33 cellular contexts compared by ENCODE assay signal in the genomic region with DNA sequence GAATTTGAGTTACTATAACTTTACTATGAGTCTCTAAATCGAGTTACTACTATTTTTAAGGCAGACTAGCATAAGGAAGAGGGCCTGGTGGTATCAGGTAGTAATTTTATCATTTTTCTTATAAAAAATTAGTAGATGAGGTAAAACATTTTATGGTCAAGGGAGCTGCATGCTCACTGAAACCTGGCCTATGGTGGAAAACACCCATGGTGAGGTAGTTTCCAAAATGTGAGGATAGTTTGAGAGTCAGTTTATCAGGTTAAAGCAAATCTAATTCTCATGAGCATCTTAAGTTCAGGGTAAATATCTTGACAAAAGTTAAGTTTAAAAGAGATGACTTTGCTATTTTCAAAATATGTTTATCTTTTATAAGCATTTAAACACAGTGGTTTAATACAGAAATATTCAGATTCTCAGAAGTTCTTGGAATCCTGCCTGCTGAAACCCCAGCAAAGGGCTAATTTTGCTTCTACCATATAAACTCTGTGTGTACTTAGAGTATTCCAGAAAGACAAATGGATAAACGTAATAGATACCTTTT. TPM values are rescaled to one million over a fixed set of nuclear protein-coding genes. Genes with fewer than 3 reads are reported as not detected.
"Had no signal": no experiment of that assay in that cellular context is flagged by ENCODE, and none has a peak within 500 bp of the region (broad histone marks: within the 10 kb centered on the region; RNA-seq: fewer than 3 reads in every experiment).

No MANE protein-coding gene starts in this region.

- H3K36me3 Mint-ChIP-seq: naive thymus-derived CD8-positive, alpha-beta T cell had no signal

- FAIRE-seq: islet of Langerhans had no signal

- H3K27ac ChIP-seq: esophagus squamous epithelium, heart right ventricle, left ventricle myocardium inferior, lower lobe of right lung, ovary, psoas muscle, skin epidermis, spleen, suprapubic skin, vagina had no signal

- H3K4me1 ChIP-seq: esophagus squamous epithelium, heart right ventricle, left ventricle myocardium inferior, lower lobe of right lung, psoas muscle, spleen, suprapubic skin, vagina had no signal

- H3K27ac Mint-ChIP-seq: effector memory CD8-positive, alpha-beta T cell; naive thymus-derived CD8-positive, alpha-beta T cell; nephron progenitor cell; stimulated activated naive CD8-positive, alpha-beta T cell treated with anti-CD3 and anti-CD28 coated beads, Interleukin-15, amount 100 ng/mL, for 72 hours had no signal

- H3K9me3 ChIP-seq: esophagus squamous epithelium, heart right ventricle, left ventricle myocardium inferior, lower lobe of right lung, ovary, psoas muscle, spleen, suprapubic skin, vagina had no signal

- H3K36me3 ChIP-seq: esophagus squamous epithelium, heart right ventricle, left ventricle myocardium inferior, lower lobe of right lung, ovary, spleen, suprapubic skin, vagina had no signal

- H3K4me3 Mint-ChIP-seq: effector memory CD8-positive, alpha-beta T cell; naive thymus-derived CD8-positive, alpha-beta T cell; nephron progenitor cell; stimulated activated naive CD8-positive, alpha-beta T cell treated with anti-CD3 and anti-CD28 coated beads, Interleukin-15, amount 100 ng/mL, for 72 hours had no signal

- H3K9me3 Mint-ChIP-seq: effector memory CD8-positive, alpha-beta T cell; naive thymus-derived CD8-positive, alpha-beta T cell; nephron progenitor cell; stimulated activated naive CD8-positive, alpha-beta T cell treated with anti-CD3 and anti-CD28 coated beads, Interleukin-15, amount 100 ng/mL, for 72 hours had no signal

- H3K4me1 Mint-ChIP-seq: naive thymus-derived CD8-positive, alpha-beta T cell; stimulated activated naive CD8-positive, alpha-beta T cell treated with anti-CD3 and anti-CD28 coated beads, Interleukin-15, amount 100 ng/mL, for 72 hours had no signal

- H3K27me3 ChIP-seq: esophagus squamous epithelium, heart right ventricle, ovary, spleen, suprapubic skin, vagina had no signal

- ATAC-seq: effector memory CD8-positive, alpha-beta T cell; heart right ventricle; left colon; lower lobe of right lung; naive thymus-derived CD8-positive, alpha-beta T cell; psoas muscle; right cardiac atrium; stimulated activated naive CD8-positive, alpha-beta T cell treated with anti-CD3 and anti-CD28 coated beads, Interleukin-15, amount 100 ng/mL, for 72 hours had no signal

- H3K4me3 ChIP-seq: esophagus squamous epithelium, heart right ventricle, left ventricle myocardium inferior, lower lobe of right lung, ovary, psoas muscle, skin epidermis, spleen, suprapubic skin, vagina had no signal

- DNase-seq: cortex of kidney; effector memory CD8-positive, alpha-beta T cell; erythroblast; esophagus squamous epithelium; foreskin melanocyte; glutamatergic neuron; heart right ventricle; hippocampal formation; kidney glomerular epithelial cell; left colon; left ventricle myocardium inferior; lower lobe of right lung; naive thymus-derived CD8-positive, alpha-beta T cell; nephron progenitor cell; occipital lobe; ovary; posterior cingulate gyrus; psoas muscle; right cardiac atrium; spleen; stimulated activated CD4-positive, alpha-beta T cell treated with anti-CD3 and anti-CD28 coated beads, Interleukin-2, amount 100 ng/mL, for 48 hours; stimulated activated naive CD4-positive, alpha-beta T cell; stimulated activated naive CD8-positive, alpha-beta T cell treated with anti-CD3 and anti-CD28 coated beads, Interleukin-15, amount 100 ng/mL, for 72 hours; trophoblast cell had no signal

RNA-seq across cellular contexts. Expression of a gene that starts 10.0 kb away (rescaled TPM):
- total RNA-seq: dermis microvascular lymphatic vessel endothelial cell; esophagus squamous epithelium; heart right ventricle; left colon; left ventricle myocardium inferior; lower lobe of right lung; mesenteric fat pad; myocyte; naive thymus-derived CD8-positive, alpha-beta T cell; occipital lobe; ovary; renal cortical epithelial cell; right cardiac atrium; suprapubic skin; ureter; vagina had no signal
- polyA plus RNA-seq: heart right ventricle; naive thymus-derived CD8-positive, alpha-beta T cell; right cardiac atrium had no signal
